ENCODE assay signal across 14 cellular contexts in the genomic region with DNA sequence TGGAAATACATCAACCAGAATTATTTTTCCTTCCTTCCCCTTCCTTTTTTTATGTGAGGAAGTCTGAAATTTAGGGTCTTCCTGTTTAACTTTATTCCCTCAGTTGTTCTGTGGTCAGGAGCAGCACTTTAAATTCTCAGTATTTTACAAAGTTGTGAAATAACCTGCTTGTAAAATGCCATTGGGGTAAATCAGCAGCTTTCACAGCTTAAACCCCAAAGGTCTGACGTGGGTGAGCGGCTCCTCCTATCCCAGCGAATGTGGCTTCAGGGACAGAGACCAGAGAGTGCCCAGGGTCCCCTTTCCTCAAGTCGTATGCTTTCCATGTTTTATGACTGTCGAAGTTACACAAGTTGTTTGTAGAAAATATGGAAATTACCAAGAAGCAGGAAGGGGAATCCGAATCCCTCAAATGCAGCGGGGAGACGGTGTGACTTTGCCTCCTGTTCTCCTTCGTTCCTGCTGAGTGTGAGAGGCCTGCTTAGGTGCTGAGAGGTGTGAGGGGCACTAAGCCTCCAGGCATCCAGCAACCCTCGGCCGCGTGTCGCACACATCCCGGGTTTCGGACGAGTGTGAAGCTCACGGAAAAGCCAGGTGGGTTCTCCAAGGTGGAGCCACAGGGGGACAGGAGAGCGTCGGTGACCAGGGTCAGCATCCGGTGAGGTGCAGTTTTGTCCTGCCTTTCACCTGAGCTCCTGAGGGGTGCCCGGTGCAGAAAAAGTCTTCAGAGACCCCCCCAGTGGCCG. TPM values are rescaled to one million over a fixed set of nuclear protein-coding genes. Genes with fewer than 3 reads are reported as not detected.
DNase-seq lines count a peak whose midpoint lies in the region; ATAC-seq and TF ChIP-seq lines count a peak whose summit lies in the region.
"Had no signal": no experiment of that assay in that cellular context is flagged by ENCODE, and none has a peak within 500 bp of the region (broad histone marks: within the 10 kb centered on the region; RNA-seq: fewer than 3 reads in every experiment).

No MANE protein-coding gene starts in this region.

- no peak for TF ChIP-seq CTCF in upper lobe of left lung (IDR thresholded peaks at IDR 0.05)

- DNase-seq in activated naive CD4-positive, alpha-beta T cell treated with anti-CD3 and anti-CD28 coated beads, Interleukin-2, amount 10 ng/mL, durations not matched to agents 7 days and 5 days, result no peak
- no peak for DNase-seq in activated naive CD4-positive, alpha-beta T cell (lab: John Stamatoyannopoulos, UW)
- DNase-seq in NOMO-1 treated with DMSO at 0.1 percent for 48 hours (lab: John Stamatoyannopoulos, UW; ENCODE audit: unreplicated experiment) (peak; percentile 53), hepatic stellate cell (ENCODE audit: low spot score) (peak; percentile 51), upper lobe of left lung (peak; percentile 14 to 23), NAMALWA (ENCODE audit: low spot score) (no peak), DMS 273 (lab: John Stamatoyannopoulos, UW; ENCODE audit: unreplicated experiment) (no peak), iPS-NIHi7 (ENCODE audit: extremely low spot score) (no peak)
- DNase-seq: Calu3 had no signal

- no peaks in the 10 kb centered on the region for H3K36me3 Mint-ChIP-seq in activated naive CD4-positive, alpha-beta T cell treated with anti-CD3 and anti-CD28 coated beads, Interleukin-2, amount 10 ng/mL, durations not matched to agents 7 days and 5 days
- H3K36me3 Mint-ChIP-seq: activated naive CD4-positive, alpha-beta T cell treated with anti-CD3 and anti-CD28 coated beads, Interleukin-2, amount 50 U/mL, for 24 hours had no signal

- H3K9me3 ChIP-seq in upper lobe of left lung, result no peaks in the 10 kb centered on the region
- H3K9me3 ChIP-seq: neutrophil had no signal

- H3K4me3 Mint-ChIP-seq in activated naive CD4-positive, alpha-beta T cell treated with anti-CD3 and anti-CD28 coated beads, Interleukin-2, amount 10 ng/mL, durations not matched to agents 7 days and 5 days, result no peak overlapping the region
- H3K4me3 Mint-ChIP-seq: activated naive CD4-positive, alpha-beta T cell treated with anti-CD3 and anti-CD28 coated beads, Interleukin-2, amount 50 U/mL, for 24 hours had no signal

- peak overlapping the region; percentile 49 for H3K27ac Mint-ChIP-seq in activated naive CD4-positive, alpha-beta T cell treated with anti-CD3 and anti-CD28 coated beads, Interleukin-2, amount 10 ng/mL, durations not matched to agents 7 days and 5 days
- H3K27ac Mint-ChIP-seq: activated naive CD4-positive, alpha-beta T cell treated with anti-CD3 and anti-CD28 coated beads, Interleukin-2, amount 50 U/mL, for 24 hours had no signal

- 75 to 76% methylated on average over 20 to 22 of the region's 22 CpGs for WGBS in upper lobe of left lung, 2 donors

- peaks cover 4% of the 10 kb centered on the region for H3K9me3 Mint-ChIP-seq in activated naive CD4-positive, alpha-beta T cell treated with anti-CD3 and anti-CD28 coated beads, Interleukin-2, amount 10 ng/mL, durations not matched to agents 7 days and 5 days
- H3K9me3 Mint-ChIP-seq: activated naive CD4-positive, alpha-beta T cell treated with anti-CD3 and anti-CD28 coated beads, Interleukin-2, amount 50 U/mL, for 24 hours had no signal

- peaks cover 76% of the 10 kb centered on the region for H3K27me3 Mint-ChIP-seq in activated naive CD4-positive, alpha-beta T cell treated with anti-CD3 and anti-CD28 coated beads, Interleukin-2, amount 10 ng/mL, durations not matched to agents 7 days and 5 days

- peaks cover 6% of the 10 kb centered on the region for H3K4me1 Mint-ChIP-seq in activated naive CD4-positive, alpha-beta T cell treated with anti-CD3 and anti-CD28 coated beads, Interleukin-2, amount 10 ng/mL, durations not matched to agents 7 days and 5 days

- TF ChIP-seq POLR2A in upper lobe of left lung (IDR thresholded peaks at IDR 0.05), result no peak

- H3K36me3 ChIP-seq in upper lobe of left lung, result no peaks in the 10 kb centered on the region
- H3K36me3 ChIP-seq: neutrophil had no signal

- no peak overlapping the region for H3K4me3 ChIP-seq in upper lobe of left lung

- H3K27ac ChIP-seq in upper lobe of left lung, result no peak overlapping the region
- H3K27ac ChIP-seq: neutrophil, VCaP had no signal

- no peak for TF ChIP-seq EP300 in upper lobe of left lung (IDR thresholded peaks at IDR 0.05)

- H3K4me1 ChIP-seq in upper lobe of left lung, result peaks cover 16 to 29% (median 18%) of the 10 kb centered on the region in 4 donors

- CTCF ChIA-PET in activated naive CD4-positive, alpha-beta T cell treated with anti-CD3 and anti-CD28 coated beads, Interleukin-2, amount 10 ng/mL, durations not matched to agents 7 days and 5 days (lab: Charles Lee), result no interaction called here

- no peak for ATAC-seq in upper lobe of left lung (ENCODE audit: low FRiP score in 2 of 2)

- H3K27me3 ChIP-seq in upper lobe of left lung, result peaks cover 0 to 18% (median 13%) of the 10 kb centered on the region in 4 donors

RNA-seq across cellular contexts. Expression of a gene that starts 10.8 kb away (rescaled TPM):
- 1 to 10 TPM in 1 of 6 donors, under 1 TPM in 3, not detected in 2; 0.49 to 1.1 (median 0.73) TPM for total RNA-seq in upper lobe of left lung
- total RNA-seq: A172, Calu3, smooth muscle cell had no signal

Comparison
In these comparisons a context has a peak if more than half of its experiments do, and no peak if none do; other contexts are left out.
1. DNase-seq: peak in NOMO-1 treated with DMSO at 0.1 percent for 48 hours (single experiment), hepatic stellate cell (single experiment) and upper lobe of left lung (2 of 2); none in activated naive CD4-positive, alpha-beta T cell treated with anti-CD3 and anti-CD28 coated beads, Interleukin-2, amount 10 ng/mL, durations not matched to agents 7 days and 5 days (single experiment), activated naive CD4-positive, alpha-beta T cell (0 of 4), NAMALWA (single experiment), DMS 273 (single experiment) and iPS-NIHi7 (single experiment).